Comparison of ENCODE assay signal across 10 cellular contexts in the genomic region with DNA sequence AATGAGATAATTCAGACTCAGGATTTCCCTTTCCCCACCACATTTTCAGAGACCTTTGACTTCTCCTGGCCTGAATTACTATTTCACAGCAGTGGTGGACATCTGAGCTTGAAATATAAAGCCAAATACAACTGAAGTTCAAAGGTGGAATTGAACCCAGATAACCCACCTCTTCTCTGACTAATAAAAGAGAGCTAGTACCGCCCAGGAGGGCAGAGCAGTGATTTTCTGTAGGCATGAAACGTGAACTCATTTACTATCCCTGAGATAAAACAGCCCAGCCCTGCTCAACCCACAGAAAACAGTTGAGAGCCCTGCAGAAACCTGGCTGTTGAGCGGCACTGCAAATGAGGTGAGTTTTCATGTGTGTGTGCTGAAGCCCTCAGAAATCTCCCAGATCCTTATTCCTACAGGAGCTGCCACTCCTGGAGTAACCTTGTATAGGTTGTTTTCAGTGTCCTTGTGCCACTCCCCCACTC.
DNase-seq lines count a peak whose midpoint lies in the region; ATAC-seq and TF ChIP-seq lines count a peak whose summit lies in the region.
"Had no signal": no experiment of that assay in that cellular context is flagged by ENCODE, and none has a peak within 500 bp of the region (broad histone marks: within the 10 kb centered on the region; RNA-seq: fewer than 3 reads in every experiment).

No MANE protein-coding gene starts in this region.

- H3K36me3 ChIP-seq in left ventricle myocardium inferior (no peaks in the 10 kb centered on the region), right atrium auricular region (no peaks in the 10 kb centered on the region)
- H3K36me3 ChIP-seq in naive thymus-derived CD4-positive, alpha-beta T cell (ENCODE audit: control insufficient read depth in 2 of 3, insufficient read depth in 3 of 3, low read length in 3 of 3): peaks cover 0 to 10% (median 0%) of the 10 kb centered on the region in 3 experiments
- H3K36me3 ChIP-seq: BE2C, gastroesophageal sphincter had no signal

- POLR2A ChIA-PET in naive thymus-derived CD4-positive, alpha-beta T cell (lab: Charles Lee): interaction anchor here (0.7 to 4.2 kb wide), 13 partner anchors 8 to 128 kb away, joined by 3 to 58 read pairs (median 4); partner anchors contain the start of gene ASXL1

- no peaks in the 10 kb centered on the region for H3K9me3 ChIP-seq in left ventricle myocardium inferior (replicated peaks)
- no peaks in the 10 kb centered on the region for H3K9me3 ChIP-seq in right atrium auricular region
- H3K9me3 ChIP-seq in naive thymus-derived CD4-positive, alpha-beta T cell (ENCODE audit: control insufficient read depth in 2 of 3, low read length in 3 of 3): no peaks in the 10 kb centered on the region
- H3K9me3 ChIP-seq: BE2C, gastroesophageal sphincter had no signal

- H3K27me3 ChIP-seq in left ventricle myocardium inferior (ENCODE audit: low read depth) (no peaks in the 10 kb centered on the region), right atrium auricular region (no peaks in the 10 kb centered on the region)
- no peaks in the 10 kb centered on the region for H3K27me3 ChIP-seq in naive thymus-derived CD4-positive, alpha-beta T cell (ENCODE audit: control insufficient read depth in 2 of 2, insufficient read depth in 2 of 2, low read length in 2 of 2)
- H3K27me3 ChIP-seq: BE2C, gastroesophageal sphincter had no signal

- DNase-seq in left ventricle myocardium inferior: no peak
- no peak for DNase-seq in right atrium auricular region (ENCODE audit: low spot score)
- DNase-seq in cerebellar cortex (ENCODE audit: low spot score): peak; percentile 36
- peak in 3 of 9 donors; percentile 22 to 32 (median 30) for DNase-seq in naive thymus-derived CD4-positive, alpha-beta T cell
- DNase-seq in NCI-H2171 treated with DMSO at 0.1 percent for 48 hours (lab: John Stamatoyannopoulos, UW): no peak

- H3K4me3 ChIP-seq in left ventricle myocardium inferior: no peak overlapping the region
- H3K4me3 ChIP-seq in right atrium auricular region: no peak overlapping the region
- no peak overlapping the region for H3K4me3 ChIP-seq in naive thymus-derived CD4-positive, alpha-beta T cell (ENCODE audit: low read length)

- peaks cover 0 to 8% (median 0%) of the 10 kb centered on the region in 11 donors for H3K9me3 Mint-ChIP-seq in naive thymus-derived CD4-positive, alpha-beta T cell

- H3K27me3 Mint-ChIP-seq in naive thymus-derived CD4-positive, alpha-beta T cell: peaks cover 0 to 5% (median 0%) of the 10 kb centered on the region in 5 donors

- ATAC-seq in naive thymus-derived CD4-positive, alpha-beta T cell: no peak
- ATAC-seq in GM18873 (IDR thresholded peaks at IDR 0.05; ENCODE audit: low FRiP score, unreplicated experiment) (no peak), GM21515 (IDR thresholded peaks at IDR 0.05; ENCODE audit: unreplicated experiment) (no peak), HG02852 (IDR thresholded peaks at IDR 0.05; ENCODE audit: unreplicated experiment) (no peak)

- peaks cover 4 to 22% (median 19%) of the 10 kb centered on the region in 5 donors for H3K36me3 Mint-ChIP-seq in naive thymus-derived CD4-positive, alpha-beta T cell

- H3K27ac ChIP-seq in left ventricle myocardium inferior (replicated peaks) (peak overlapping the region; percentile 88), right atrium auricular region (no peak overlapping the region)
- H3K27ac ChIP-seq in naive thymus-derived CD4-positive, alpha-beta T cell (ENCODE audit: low read depth, low read length): peak overlapping the region; percentile 67

- H3K4me1 Mint-ChIP-seq in naive thymus-derived CD4-positive, alpha-beta T cell: peaks cover 20 to 56% (median 48%) of the 10 kb centered on the region in 7 donors

- peak overlapping the region in 8 of 10 donors; percentile 38 to 95 (median 91) for H3K4me3 Mint-ChIP-seq in naive thymus-derived CD4-positive, alpha-beta T cell

- intact Hi-C loops in left ventricle myocardium inferior (cut with micrococcal nuclease): loop anchor here (10.0 kb wide), 1 partner anchor 121 kb away; no protein-coding TSS in a partner anchor
- intact Hi-C loops in naive thymus-derived CD4-positive, alpha-beta T cell (cut with micrococcal nuclease): loop anchor here (1.0 to 5.0 kb wide), 12 partner anchors 16 to 377 kb away; partner anchors contain the start of genes ASXL1 (in 2 of the 2), PLAGL2 (in 2 of the 2), POFUT1 (in 2 of the 2) and KIF3B (in 1 of the 2)

- peak overlapping the region in 8 of 9 donors; percentile 80 to 98 (median 92) for H3K27ac Mint-ChIP-seq in naive thymus-derived CD4-positive, alpha-beta T cell

- TF ChIP-seq CTCF in left ventricle myocardium inferior (IDR thresholded peaks at IDR 0.05; ENCODE audit: borderline replicate concordance) (no peak), right atrium auricular region (IDR thresholded peaks at IDR 0.05) (no peak)

- peaks cover 43% of the 10 kb centered on the region for H3K4me1 ChIP-seq in left ventricle myocardium inferior
- H3K4me1 ChIP-seq in right atrium auricular region: peaks cover 0 to 27% of the 10 kb centered on the region in 2 donors
- peaks cover 8 to 28% of the 10 kb centered on the region in 2 donors for H3K4me1 ChIP-seq in naive thymus-derived CD4-positive, alpha-beta T cell (ENCODE audit: control insufficient read depth in 2 of 2, insufficient read depth in 2 of 2, low read length in 2 of 2)

- CTCF ChIA-PET in naive thymus-derived CD4-positive, alpha-beta T cell (lab: Charles Lee): interaction anchor here (0.6 to 1.5 kb wide), 5 partner anchors 11 to 101 kb away, joined by 3 to 5 read pairs (median 3); no protein-coding TSS in a partner anchor

Comparison
In these comparisons a context has a peak if more than half of its experiments do, and no peak if none do; other contexts are left out.
1. H3K27ac ChIP-seq: peak in left ventricle myocardium inferior (single experiment) and naive thymus-derived CD4-positive, alpha-beta T cell (single experiment); none in right atrium auricular region (0 of 2).